Comparison of ENCODE assay signal across 15 cellular contexts in the genomic region with DNA sequence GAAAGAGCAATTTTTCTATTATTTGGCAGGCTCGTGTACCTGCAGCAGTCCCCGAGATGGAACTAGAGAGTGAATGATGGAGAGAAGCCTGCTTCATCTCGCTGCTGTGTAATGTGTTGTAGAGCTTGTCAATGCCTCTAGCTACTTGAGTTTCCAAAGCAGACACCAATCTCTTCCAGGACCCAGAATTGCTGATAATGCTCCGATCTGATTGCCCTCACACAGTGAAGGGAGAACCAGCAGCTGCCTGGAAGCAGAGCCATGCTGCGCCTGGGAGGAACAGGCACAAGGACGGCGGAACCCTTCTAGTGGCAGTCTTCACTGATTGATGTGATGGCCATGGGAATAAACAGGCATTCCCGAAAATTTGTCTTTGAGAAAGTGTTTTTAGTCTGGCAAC.
A peak's percentile ranks its signal among the peaks of the same experiment; 100 is the strongest.
DNase-seq lines count a peak whose midpoint lies in the region; ATAC-seq, FAIRE-seq and TF ChIP-seq lines count a peak whose summit lies in the region.
"Had no signal": no experiment of that assay in that cellular context is flagged by ENCODE, and none has a peak within 500 bp of the region (broad histone marks: within the 10 kb centered on the region; RNA-seq: fewer than 3 reads in every experiment).

No MANE protein-coding gene starts in this region.

- H3K4me3 ChIP-seq in H1 (ENCODE audit: extremely low read depth in 1 of 4, insufficient read depth in 2 of 4, low read depth in 3 of 4, low read length in 4 of 4) (no peak overlapping the region), thoracic aorta (peak overlapping the region; percentile 34), body of pancreas (no peak overlapping the region), MG63 (no peak overlapping the region)
- H3K4me3 ChIP-seq: BLaER1 treated with 17β-estradiol and CSF1 and Interleukin-3, amounts not matched to agents 10 nM and 100 nM; K562 had no signal

- H3K4me1 ChIP-seq in H1 (replicated peaks in 1 of 4; ENCODE audit: control insufficient read depth in 3 of 4, insufficient read depth in 4 of 4, low read length in 3 of 4) (no peaks in the 10 kb centered on the region), thoracic aorta (ENCODE audit: control insufficient read depth in 1 of 2, low read depth in 2 of 2) (peaks cover 0 to 13% of the 10 kb centered on the region in 2 donors), body of pancreas (no peaks in the 10 kb centered on the region)
- H3K4me1 ChIP-seq: BLaER1 treated with 17β-estradiol and CSF1 and Interleukin-3, amounts not matched to agents 10 nM and 100 nM had no signal

- no peak for TF ChIP-seq POLR2A in H1 (IDR thresholded peaks at IDR 0.05; ENCODE audit: control extremely low read depth in 1 of 2, low read depth in 2 of 2, low read length in 2 of 2)
- no peak for TF ChIP-seq POLR2A in body of pancreas (IDR thresholded peaks at IDR 0.05)

- H4K20me1 ChIP-seq in H1 (replicated peaks in 1 of 2; ENCODE audit: control insufficient read depth in 1 of 2, insufficient read depth in 2 of 2, low read length in 2 of 2), result no peaks in the 10 kb centered on the region
- H4K20me1 ChIP-seq: BLaER1 treated with 17β-estradiol and CSF1 and Interleukin-3, amounts not matched to agents 10 nM and 100 nM had no signal

- H3K27me3 ChIP-seq in H1 (replicated peaks in 1 of 4; ENCODE audit: control insufficient read depth in 3 of 4, extremely low read depth in 1 of 4, insufficient read depth in 3 of 4, low read length in 3 of 4) (no peaks in the 10 kb centered on the region), thoracic aorta (replicated peaks; ENCODE audit: insufficient read depth) (no peaks in the 10 kb centered on the region), body of pancreas (no peaks in the 10 kb centered on the region), MG63 (peaks cover 19% of the 10 kb centered on the region)
- H3K27me3 ChIP-seq: BLaER1 treated with 17β-estradiol and CSF1 and Interleukin-3, amounts not matched to agents 10 nM and 100 nM had no signal

- H3K79me1 ChIP-seq in H1 (ENCODE audit: low read depth, low read length), result no peaks in the 10 kb centered on the region

- H2BK12ac ChIP-seq in H1 (ENCODE audit: low read depth, low read length), result no peak overlapping the region

- intact Hi-C loops in body of pancreas (cut with DNase I), result no loop called here

- no peaks in the 10 kb centered on the region for H3K23me2 ChIP-seq in H1 (ENCODE audit: low read depth, low read length)

- no peak for TF ChIP-seq EP300 in H1 (IDR thresholded peaks at IDR 0.05; ENCODE audit: borderline replicate concordance in 1 of 2, low read depth in 2 of 2, low read length in 2 of 2)

- H3K18ac ChIP-seq in H1 (ENCODE audit: extremely low read depth, low read length), result no peak overlapping the region

- H2BK5ac ChIP-seq in H1 (ENCODE audit: low read depth, low read length), result no peak overlapping the region

- H2BK20ac ChIP-seq in H1 (ENCODE audit: low read length), result no peak overlapping the region

- ATAC-seq in thoracic aorta (ENCODE audit: insufficient number of reproducible peaks, low FRiP score, low read depth) (no peak), body of pancreas (no peak)
- ATAC-seq: K562, PC-3, T-helper 17 cell had no signal

- H4K91ac ChIP-seq in H1 (replicated peaks; ENCODE audit: insufficient read length, low read length), result no peak overlapping the region

- no peak overlapping the region for H2BK120ac ChIP-seq in H1 (replicated peaks; ENCODE audit: low read depth, low read length)

- CTCF ChIA-PET in H1 (lab: Charles Lee; ENCODE audit: partially characterized antibody), result interaction anchor here (0.9 to 1.4 kb wide), 3 partner anchors 11 to 217 kb away, joined by 3 to 4 read pairs (median 3); no protein-coding TSS in a partner anchor

- TF ChIP-seq CTCF in H1 (IDR thresholded peaks at IDR 0.05; ENCODE audit: control extremely low read depth in 1 of 3, insufficient read depth in 1 of 3, low read depth in 1 of 3, low read length in 3 of 3), result no peak
- no peak for TF ChIP-seq CTCF in thoracic aorta (IDR thresholded peaks at IDR 0.05)
- no peak for TF ChIP-seq CTCF in body of pancreas (IDR thresholded peaks at IDR 0.05)

- no peak overlapping the region for H3K14ac ChIP-seq in H1 (ENCODE audit: insufficient read length)

- no peaks in the 10 kb centered on the region for H3K79me2 ChIP-seq in H1 (ENCODE audit: control insufficient read depth in 1 of 2, insufficient read depth in 2 of 2, low read length in 2 of 2)

- H4K8ac ChIP-seq in H1 (ENCODE audit: extremely low read depth, insufficient read depth, low read length), result no peak overlapping the region

- no peak overlapping the region for H3K4me2 ChIP-seq in H1 (ENCODE audit: insufficient read depth in 1 of 2, low read depth in 2 of 2, low read length in 2 of 2)
- H3K4me2 ChIP-seq: BLaER1 treated with 17β-estradiol and CSF1 and Interleukin-3, amounts not matched to agents 10 nM and 100 nM had no signal

- TF ChIP-seq RAD21 in H1 (IDR thresholded peaks at IDR 0.05 in 1 of 2, conservative IDR thresholded peaks at IDR 0.05 in 1 of 2; ENCODE audit: low read depth in 2 of 2, low read length in 2 of 2), result no peak

- H2AK5ac ChIP-seq in H1 (ENCODE audit: low read depth, low read length), result no peak overlapping the region

- H3K36me3 ChIP-seq in H1 (ENCODE audit: control insufficient read depth in 2 of 4, insufficient read depth in 4 of 4, low read length in 3 of 4) (no peaks in the 10 kb centered on the region), thoracic aorta (no peaks in the 10 kb centered on the region), body of pancreas (replicated peaks in 1 of 2; ENCODE audit: insufficient read depth in 1 of 2, low read depth in 2 of 2) (no peaks in the 10 kb centered on the region), MG63 (no peaks in the 10 kb centered on the region)
- H3K36me3 ChIP-seq: BLaER1 treated with 17β-estradiol and CSF1 and Interleukin-3, amounts not matched to agents 10 nM and 100 nM had no signal

- POLR2A ChIA-PET in H1 (lab: Charles Lee; ENCODE audit: partially characterized antibody), result no interaction called here

- no peak overlapping the region for H3K9ac ChIP-seq in H1 (replicated peaks in 1 of 4; ENCODE audit: extremely low read depth in 1 of 4, low read depth in 3 of 4, low read length in 3 of 4)
- H3K9ac ChIP-seq: BLaER1 treated with 17β-estradiol and CSF1 and Interleukin-3, amounts not matched to agents 10 nM and 100 nM had no signal

- DNase-seq in NCI-H1105 (lab: John Stamatoyannopoulos, UW) (peak; percentile 30), NCI-H774 (lab: John Stamatoyannopoulos, UW) (peak; percentile 40), H1 (ENCODE audit: low read depth in 1 of 2, low spot score in 2 of 2) (no peak), thoracic aorta (ENCODE audit: low spot score) (no peak), body of pancreas (no peak), SIG-M5 (lab: John Stamatoyannopoulos, UW) (no peak), MG63 (no peak)
- DNase-seq: H9, NCI-H187 treated with DMSO at 0.1 percent for 48 hours, NCI-H2227 treated with DMSO at 0.1 percent for 48 hours, NCI-H524 treated with DMSO at 0.1 percent for 48 hours, PC-3, T-helper 17 cell had no signal

- H3K23ac ChIP-seq in H1 (ENCODE audit: insufficient read length), result no peak overlapping the region

- H2AFZ ChIP-seq in H1 (ENCODE audit: low read length), result 0 out of 2 replicates have a peak overlapping the region, but pooled peaks have one; percentile 49

- H3K9me3 ChIP-seq in H1 (ENCODE audit: insufficient read depth in 2 of 2, low read depth in 1 of 2, low read length in 1 of 2) (peaks cover 0 to 5% of the 10 kb centered on the region in 2 experiments; a peak in 1 of 4 replicates), thoracic aorta (no peaks in the 10 kb centered on the region), body of pancreas (no peaks in the 10 kb centered on the region), MG63 (0 out of 2 replicates have a peak, but pooled peaks cover 2% of the 10 kb centered on the region)

- H4K5ac ChIP-seq in H1 (ENCODE audit: insufficient read length, low read depth, low read length), result no peak overlapping the region

- no peak overlapping the region for H3K4ac ChIP-seq in H1 (replicated peaks; ENCODE audit: insufficient read length, low read depth, low read length)

- no peak overlapping the region for H3K56ac ChIP-seq in H1 (replicated peaks; ENCODE audit: insufficient read length, low read depth, low read length)

- H2BK15ac ChIP-seq in H1 (ENCODE audit: low read length), result no peak overlapping the region

- no peak for FAIRE-seq in H1 (lab: Jason Lieb, UNC)

- no peak overlapping the region for H3K27ac ChIP-seq in H1 (ENCODE audit: low read depth, low read length)
- no peak overlapping the region for H3K27ac ChIP-seq in thoracic aorta
- H3K27ac ChIP-seq in body of pancreas, result no peak overlapping the region
- H3K27ac ChIP-seq: BLaER1 treated with 17β-estradiol and CSF1 and Interleukin-3, amounts not matched to agents 10 nM and 100 nM had no signal

- 90% methylated on average over 8 of the region's 8 CpGs; no CpG with 5 or more reads in 1 of the 2 experiments for WGBS in H1 (ENCODE audit: extremely low coverage in 1 of 2, insufficient coverage in 1 of 2, insufficient read length in 1 of 2, insufficient replicate concordance in 2 of 2, low coverage in 1 of 2, low lambda C conversion rate in 2 of 2, missing lambda C conversion rate in 1 of 2), 2 experiments
- 25 to 26% methylated on average over 6 to 8 of the region's 8 CpGs for WGBS in body of pancreas, 2 donors

TF ChIP-seq in H1, 55 proteins besides CTCF, POLR2A, EP300 and RAD21:
- TF ChIP-seq NRF1 (IDR thresholded peaks at IDR 0.05; ENCODE audit: low read depth, low read length) (no peak), SP4 (IDR thresholded peaks at IDR 0.05; ENCODE audit: low read length) (no peak), RNF2 (IDR thresholded peaks at IDR 0.05; ENCODE audit: borderline replicate concordance, low read depth, low read length, missing control alignments, poor library complexity, severe bottlenecking) (no peak), BCL11A (IDR thresholded peaks at IDR 0.05; ENCODE audit: low read depth in 2 of 2, low read length in 2 of 2) (no peak), TEAD4 (IDR thresholded peaks at IDR 0.05; ENCODE audit: low read depth, low read length) (no peak), TBP (IDR thresholded peaks at IDR 0.05; ENCODE audit: low read depth, low read length) (no peak), NANOG (IDR thresholded peaks at IDR 0.05; ENCODE audit: insufficient read depth, low read depth, low read length, poor library complexity, severe bottlenecking) (no peak)

Comparison
In these comparisons a context has a peak if more than half of its experiments do, and no peak if none do; other contexts are left out.
1. DNase-seq: peak in NCI-H1105 (single experiment) and NCI-H774 (single experiment); none in H1 (0 of 2), thoracic aorta (single experiment), body of pancreas (0 of 4), SIG-M5 (single experiment) and MG63 (single experiment).